In the genomic region with DNA sequence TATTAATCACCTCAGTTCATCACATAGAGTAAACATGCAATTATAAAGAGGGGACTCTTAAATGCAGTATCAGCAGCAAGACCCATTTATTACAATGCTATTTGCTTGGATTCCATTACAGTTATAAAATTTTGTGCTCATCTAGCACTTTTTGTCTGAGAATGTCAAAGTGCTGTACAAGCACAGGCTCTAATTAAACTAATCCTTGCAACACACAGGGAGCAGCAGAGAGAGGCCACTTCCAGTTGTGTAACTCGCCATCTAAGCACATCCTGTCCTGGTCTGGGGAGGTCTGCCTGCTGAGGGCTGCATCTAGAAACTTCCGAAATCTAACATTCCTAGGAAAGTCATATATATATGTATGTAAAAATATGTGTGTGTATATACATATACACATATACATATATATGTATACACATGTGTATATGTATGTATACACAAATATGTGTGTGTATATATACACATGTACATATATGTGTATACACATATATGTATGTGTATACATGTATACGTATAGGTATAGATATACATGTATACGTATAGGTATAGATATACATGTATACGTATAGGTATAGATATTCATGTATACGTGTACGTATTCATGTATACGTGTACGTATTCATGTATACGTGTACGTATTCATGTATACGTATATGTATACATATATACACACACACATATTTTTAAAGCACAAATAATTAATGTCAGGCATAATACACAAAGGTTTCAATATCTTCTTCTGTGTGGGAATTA, we compare ENCODE assay signal across 23 cellular contexts.
DNase-seq lines count a peak whose midpoint lies in the region; ATAC-seq and TF ChIP-seq lines count a peak whose summit lies in the region.
"Had no signal": no experiment of that assay in that cellular context is flagged by ENCODE, and none has a peak within 500 bp of the region (broad histone marks: within the 10 kb centered on the region; RNA-seq: fewer than 3 reads in every experiment).

No MANE protein-coding gene starts in this region.

- WGBS in right lobe of liver (ENCODE audit: insufficient coverage, low coverage, low lambda C conversion rate, missing lambda C conversion rate): 83% methylated on average over 12 of the region's 12 CpGs

- DNase-seq in GF-D8 (lab: John Stamatoyannopoulos, UW) (peak; percentile 42), NOMO-1 (lab: John Stamatoyannopoulos, UW; ENCODE audit: unreplicated experiment in 2 of 2) (peak; percentile 75 to 86), choroid plexus epithelial cell (ENCODE audit: low read depth) (peak; percentile 62), right lobe of liver (no peak), T-helper 1 cell (no peak), foreskin fibroblast (no peak)
- no peak for DNase-seq in activated T-cell treated with anti-CD3 and anti-CD28 coated beads, Interleukin-2, amount 50 U/mL, for 48 hours
- DNase-seq: activated CD4-positive, alpha-beta T cell treated with anti-CD3 and anti-CD28 coated beads for 48 hours; activated CD8-positive, alpha-beta memory T cell treated with anti-CD3 and anti-CD28 coated beads, Interleukin-2, amount 10 ng/mL, durations not matched to agents 7 days and 5 days; brain microvascular endothelial cell; endodermal cell; heart left ventricle; IMR-90; left ventricle myocardium inferior; midbrain; NCI-H1436 treated with DMSO at 0.1 percent for 48 hours; NCI-H524 treated with DMSO at 0.1 percent for 48 hours; nephron progenitor cell; stimulated activated CD4-positive, alpha-beta T cell treated with anti-CD3 and anti-CD28 coated beads, Interleukin-1b, Interleukin-23, amount 100 ng/mL, for 48 hours; uterus had no signal

- no peak for TF ChIP-seq POLR2A in right lobe of liver (IDR thresholded peaks at IDR 0.05)

- no peaks in the 10 kb centered on the region for H3K36me3 ChIP-seq in right lobe of liver
- H3K36me3 ChIP-seq: brain microvascular endothelial cell, heart left ventricle, left ventricle myocardium inferior, uterus had no signal

- H3K27ac ChIP-seq in right lobe of liver: no peak overlapping the region
- H3K27ac ChIP-seq: brain microvascular endothelial cell, left ventricle myocardium inferior, uterus had no signal

- no peaks in the 10 kb centered on the region for H3K27me3 ChIP-seq in right lobe of liver
- H3K27me3 ChIP-seq: brain microvascular endothelial cell, heart left ventricle, uterus had no signal

- ATAC-seq in right lobe of liver (peak; percentile 41 to 77 (median 60)), GM21717 (IDR thresholded peaks at IDR 0.05; ENCODE audit: unreplicated experiment) (no peak)
- ATAC-seq: activated CD8-positive, alpha-beta memory T cell treated with anti-CD3 and anti-CD28 coated beads, Interleukin-2, amount 10 ng/mL, durations not matched to agents 7 days and 5 days; stimulated activated memory B cell treated with anti-CD40 and anti-IgM and Interleukin-4, amounts not matched to agents 10 μg/mL and 1 μg/mL and 100 μg/mL, for 72 hours had no signal

- H3K4me3 ChIP-seq in choroid plexus epithelial cell (ENCODE audit: low read depth, low read length): no peak overlapping the region
- no peak overlapping the region for H3K4me3 ChIP-seq in right lobe of liver
- H3K4me3 ChIP-seq in foreskin fibroblast (ENCODE audit: low read depth in 1 of 2, low read length in 2 of 2): no peak overlapping the region
- H3K4me3 ChIP-seq: coronary artery, heart left ventricle, left ventricle myocardium inferior, uterus had no signal

- intact Hi-C loops in right lobe of liver (cut with DNase I): no loop called here

- TF ChIP-seq CTCF in choroid plexus epithelial cell (conservative IDR thresholded peaks at IDR 0.05; ENCODE audit: low read depth, low read length) (peak; percentile 4), right lobe of liver (IDR thresholded peaks at IDR 0.05) (no peak), foreskin fibroblast (IDR thresholded peaks at IDR 0.05; ENCODE audit: low read depth, low read length) (no peak)

- no peaks in the 10 kb centered on the region for H3K4me1 ChIP-seq in right lobe of liver
- H3K4me1 ChIP-seq: left ventricle myocardium inferior, uterus had no signal

- no peaks in the 10 kb centered on the region for H3K9me3 ChIP-seq in right lobe of liver

Comparison
In these comparisons a context has a peak if more than half of its experiments do, and no peak if none do; other contexts are left out.
1. DNase-seq: peak in GF-D8 (single experiment), NOMO-1 (2 of 2) and choroid plexus epithelial cell (single experiment); none in right lobe of liver (0 of 3), T-helper 1 cell (0 of 5), activated T-cell treated with anti-CD3 and anti-CD28 coated beads, Interleukin-2, amount 50 U/mL, for 48 hours (0 of 2) and foreskin fibroblast (0 of 2).